18 cellular contexts compared by ENCODE assay signal in genomic region chr6:68038815-68039408, GRCh38.
A peak's percentile ranks its signal among the peaks of the same experiment; 100 is the strongest.
DNase-seq lines count a peak whose midpoint lies in the region; ATAC-seq, FAIRE-seq and TF ChIP-seq lines count a peak whose summit lies in the region.
"Had no signal": no experiment of that assay in that cellular context is flagged by ENCODE, and none has a peak within 500 bp of the region (broad histone marks: within the 10 kb centered on the region; RNA-seq: fewer than 3 reads in every experiment).

No MANE protein-coding gene starts in this region.

- H3K9ac ChIP-seq in H9 (ENCODE audit: extremely low read depth, insufficient read length, low read length) (peak overlapping the region; percentile 51), GM12878 (ENCODE audit: control insufficient read depth, insufficient read depth, low read length) (no peak overlapping the region), iPS-18a (ENCODE audit: low read length) (peak overlapping the region; percentile 84), mesenchymal stem cell (ENCODE audit: low read length) (no peak overlapping the region)

- TF ChIP-seq POLR2A in GM12878 (IDR thresholded peaks at IDR 0.05; ENCODE audit: low read depth, low read length): no peak
- no peak for TF ChIP-seq POLR2A in spleen (IDR thresholded peaks at IDR 0.05)

- H3K27ac Mint-ChIP-seq in H9: peak overlapping the region; percentile 91 to 100 (median 99)
- no peak overlapping the region for H3K27ac Mint-ChIP-seq in stimulated activated effector memory CD8-positive, alpha-beta T cell treated with anti-CD3 and anti-CD28 coated beads, Interleukin-12 subunit alpha, Interleukin-12 subunit beta, amount 100 ng/mL, for 72 hours
- H3K27ac Mint-ChIP-seq: CD14-positive monocyte had no signal

- H4K91ac ChIP-seq in H9 (ENCODE audit: insufficient read length, low read depth, low read length): peak overlapping the region; percentile 51
- no peak overlapping the region for H4K91ac ChIP-seq in mesenchymal stem cell (ENCODE audit: low read length)

- peaks cover 12 to 34% (median 16%) of the 10 kb centered on the region in 3 experiments for H3K36me3 Mint-ChIP-seq in H9 (ENCODE audit: insufficient read depth in 1 of 3, low read depth in 3 of 3)
- H3K36me3 Mint-ChIP-seq in stimulated activated effector memory CD8-positive, alpha-beta T cell treated with anti-CD3 and anti-CD28 coated beads, Interleukin-12 subunit alpha, Interleukin-12 subunit beta, amount 100 ng/mL, for 72 hours: no peaks in the 10 kb centered on the region
- H3K36me3 Mint-ChIP-seq: CD14-positive monocyte had no signal

- no peaks in the 10 kb centered on the region for H3K23me2 ChIP-seq in H9 (ENCODE audit: insufficient read length, low read depth, low read length, poor library complexity, severe bottlenecking)

- SMC1A ChIA-PET in GM12878 (lab: Charles Lee; ENCODE audit: uncharacterized antibody, unreplicated experiment): interaction anchor here (1.0 kb wide), 1 partner anchor 50 kb away, joined by 3 read pairs; no protein-coding TSS in a partner anchor

- H3K4me3 Mint-ChIP-seq in H9: peak overlapping the region; percentile 37 to 65
- H3K4me3 Mint-ChIP-seq in stimulated activated effector memory CD8-positive, alpha-beta T cell treated with anti-CD3 and anti-CD28 coated beads, Interleukin-12 subunit alpha, Interleukin-12 subunit beta, amount 100 ng/mL, for 72 hours: no peak overlapping the region
- H3K4me3 Mint-ChIP-seq: CD14-positive monocyte had no signal

- no peak overlapping the region for H3T11ph ChIP-seq in H9 (ENCODE audit: low read length)

- peaks cover 44 to 55% of the 10 kb centered on the region in 2 experiments for H3K4me1 Mint-ChIP-seq in H9
- no peaks in the 10 kb centered on the region for H3K4me1 Mint-ChIP-seq in stimulated activated effector memory CD8-positive, alpha-beta T cell treated with anti-CD3 and anti-CD28 coated beads, Interleukin-12 subunit alpha, Interleukin-12 subunit beta, amount 100 ng/mL, for 72 hours
- H3K4me1 Mint-ChIP-seq: CD14-positive monocyte had no signal

- FAIRE-seq in GM12878 (lab: Jason Lieb, UNC): no peak
- FAIRE-seq: GM12891, GM19239, H54 had no signal

- H2BK120ac ChIP-seq in H9 (ENCODE audit: low read depth, low read length, poor library complexity, severe bottlenecking): no peak overlapping the region
- H2BK120ac ChIP-seq in mesenchymal stem cell (ENCODE audit: low read depth, low read length): no peak overlapping the region

- no peak for TF ChIP-seq RAD21 in GM12878 (IDR thresholded peaks at IDR 0.05; ENCODE audit: insufficient read depth, low read depth, low read length)

- H4K5ac ChIP-seq in H9 (ENCODE audit: insufficient read length, low read depth, low read length): no peak overlapping the region

- no peak overlapping the region for H2BK12ac ChIP-seq in H9 (ENCODE audit: insufficient read length, low read depth, low read length)
- H2BK12ac ChIP-seq in mesenchymal stem cell (ENCODE audit: low read length in 2 of 2): no peak overlapping the region

- H3K9me3 ChIP-seq in H9 (ENCODE audit: control insufficient read depth, low read depth, low read length) (no peaks in the 10 kb centered on the region), GM12878 (replicated peaks; ENCODE audit: control insufficient read depth, insufficient read depth, low read length) (no peaks in the 10 kb centered on the region; the same call in 2 of the 3 replicates), iPS-18a (ENCODE audit: control insufficient read depth, low read depth, low read length) (peaks cover 12% of the 10 kb centered on the region), mesenchymal stem cell (ENCODE audit: control insufficient read depth, low read length) (peaks cover 3% of the 10 kb centered on the region), spleen (peaks cover 0 to 11% (median 2%) of the 10 kb centered on the region in 8 donors)
- H3K9me3 ChIP-seq: Caco-2 had no signal

- no peak overlapping the region for H2BK15ac ChIP-seq in H9 (ENCODE audit: low read depth, low read length)
- no peak overlapping the region for H2BK15ac ChIP-seq in mesenchymal stem cell (ENCODE audit: low read depth, poor library complexity, severe bottlenecking)

- DNase-seq in H9 (peak; percentile 70), GM12878 (ENCODE audit: low read depth, low spot score) (no peak), mesenchymal stem cell (no peak), NCI-H510A treated with DMSO at 0.1 percent for 48 hours (lab: John Stamatoyannopoulos, UW) (no peak), spleen (no peak)
- no peak for DNase-seq in stimulated activated effector memory CD8-positive, alpha-beta T cell treated with anti-CD3 and anti-CD28 coated beads, Interleukin-12 subunit alpha, Interleukin-12 subunit beta, amount 100 ng/mL, for 72 hours (ENCODE audit: low spot score in 2 of 2)
- DNase-seq: Caco-2, KBM-7, NCI-H1092 treated with DMSO at 0.1 percent for 48 hours, NCI-H1694, NCI-H82, SIG-M5 had no signal

- CTCF ChIA-PET in GM12878 (lab: Yijun Ruan, JAX): no interaction called here

- no peak overlapping the region for H2BK20ac ChIP-seq in H9 (ENCODE audit: low read depth, low read length, poor library complexity, severe bottlenecking)

- in situ Hi-C loops in GM12878 (cut with MboI): no loop called here

- H4K8ac ChIP-seq in H9 (replicated peaks; ENCODE audit: insufficient read length, low read depth, low read length) (no peak overlapping the region), mesenchymal stem cell (ENCODE audit: low read length) (no peak overlapping the region)

- RAD21 ChIA-PET in GM12878 (lab: Charles Lee; ENCODE audit: unreplicated experiment): no interaction called here

- H3K4ac ChIP-seq in H9 (ENCODE audit: low read depth, low read length): no peak overlapping the region
- H3K4ac ChIP-seq in mesenchymal stem cell (ENCODE audit: low read depth in 1 of 2, low read length in 2 of 2): no peak overlapping the region

- H3K4me1 ChIP-seq in H9 (ENCODE audit: insufficient read depth, low read length) (peaks cover 18% of the 10 kb centered on the region; the same call in 1 of the 2 replicates), GM12878 (ENCODE audit: control insufficient read depth, insufficient read depth, low read length) (no peaks in the 10 kb centered on the region), iPS-18a (ENCODE audit: control insufficient read depth, low read depth, low read length) (peaks cover 46% of the 10 kb centered on the region), mesenchymal stem cell (ENCODE audit: control insufficient read depth, insufficient read depth, low read depth, low read length) (no peaks in the 10 kb centered on the region), spleen (no peaks in the 10 kb centered on the region)
- H3K4me1 ChIP-seq: Caco-2 had no signal

- no peak for TF ChIP-seq CTCF in H9 (conservative IDR thresholded peaks at IDR 0.05)
- no peak for TF ChIP-seq CTCF in GM12878 (IDR thresholded peaks at IDR 0.05 in 2 of 3, conservative IDR thresholded peaks at IDR 0.05 in 1 of 3; ENCODE audit: control insufficient read depth in 2 of 3, extremely low read depth in 1 of 3, insufficient read depth in 1 of 3, low read depth in 3 of 3, low read length in 3 of 3)
- TF ChIP-seq CTCF in spleen (IDR thresholded peaks at IDR 0.05 in 8 of 11, conservative IDR thresholded peaks at IDR 0.05 in 3 of 11): no peak

- peak overlapping the region; percentile 56 for H3K4me2 ChIP-seq in H9 (ENCODE audit: insufficient read depth, insufficient read length, low read length)
- no peak overlapping the region for H3K4me2 ChIP-seq in GM12878 (ENCODE audit: control insufficient read depth, insufficient read depth)
- no peak overlapping the region for H3K4me2 ChIP-seq in mesenchymal stem cell (ENCODE audit: low read length, poor library complexity, severe bottlenecking)

- H2AK5ac ChIP-seq in H9 (ENCODE audit: insufficient read length, low read length): no peak overlapping the region
- no peak overlapping the region for H2AK5ac ChIP-seq in mesenchymal stem cell (ENCODE audit: low read length, severe bottlenecking)

- H2AFZ ChIP-seq in H9 (ENCODE audit: low read length) (no peak overlapping the region), GM12878 (ENCODE audit: control insufficient read depth, low read depth, low read length) (no peak overlapping the region), mesenchymal stem cell (ENCODE audit: low read depth, low read length) (no peak overlapping the region)

- H3K18ac ChIP-seq in H9 (ENCODE audit: insufficient read length, low read depth, low read length) (peak overlapping the region; percentile 67), mesenchymal stem cell (ENCODE audit: low read depth in 1 of 2, low read length in 2 of 2) (no peak overlapping the region)

- H3K4me3 ChIP-seq in GM12878: no peak overlapping the region
- H3K4me3 ChIP-seq in iPS-18a (ENCODE audit: low read length): peak overlapping the region; percentile 51
- no peak overlapping the region for H3K4me3 ChIP-seq in mesenchymal stem cell (ENCODE audit: insufficient read depth in 1 of 2, low read depth in 1 of 2, low read length in 2 of 2)
- H3K4me3 ChIP-seq in spleen: no peak overlapping the region

- intact Hi-C loops in GM12878 (cut with micrococcal nuclease; ENCODE audit: unreplicated experiment): no loop called here
- intact Hi-C loops in spleen (cut with DNase I; ENCODE audit: low total_unique reads): no loop called here

- POLR2A ChIA-PET in GM12878 (lab: Charles Lee): no interaction called here

- no peaks in the 10 kb centered on the region for H3K79me1 ChIP-seq in H9 (ENCODE audit: insufficient read depth, low read depth, low read length, poor library complexity, severe bottlenecking)
- no peaks in the 10 kb centered on the region for H3K79me1 ChIP-seq in mesenchymal stem cell (replicated peaks; ENCODE audit: low read length, poor library complexity, severe bottlenecking)

- no peaks in the 10 kb centered on the region for H3K27me3 Mint-ChIP-seq in H9 (ENCODE audit: low read depth)

- BruUV-seq in GM12878 (replicated peaks; lab: Mats Ljungman, UMichigan): no TSS peak

- H3K36me3 ChIP-seq in GM12878 (ENCODE audit: control insufficient read depth in 2 of 2, insufficient read depth in 2 of 2, low read length in 1 of 2) (no peaks in the 10 kb centered on the region), iPS-18a (ENCODE audit: control insufficient read depth, low read depth, low read length) (no peaks in the 10 kb centered on the region), mesenchymal stem cell (ENCODE audit: control insufficient read depth in 1 of 2, insufficient read depth in 2 of 2, low read depth in 1 of 2, low read length in 2 of 2) (no peaks in the 10 kb centered on the region), spleen (no peaks in the 10 kb centered on the region)

- H3K14ac ChIP-seq in H9 (ENCODE audit: insufficient read depth, low read length) (peak overlapping the region; percentile 81), mesenchymal stem cell (ENCODE audit: low read length in 2 of 2) (no peak overlapping the region)

- H3K27me3 ChIP-seq in H9 (ENCODE audit: insufficient read depth, low read length) (no peaks in the 10 kb centered on the region), GM12878 (replicated peaks in 1 of 2; ENCODE audit: control insufficient read depth in 2 of 2, insufficient read depth in 2 of 2, low read length in 1 of 2) (no peaks in the 10 kb centered on the region), iPS-18a (ENCODE audit: control insufficient read depth, insufficient read depth, low read length) (no peaks in the 10 kb centered on the region), mesenchymal stem cell (ENCODE audit: control insufficient read depth in 1 of 2, insufficient read depth in 1 of 2, low read length in 2 of 2) (no peaks in the 10 kb centered on the region), spleen (replicated peaks in 1 of 7) (no peaks in the 10 kb centered on the region)

- ATAC-seq in GM12878 (peak; percentile 30), HG02642 (IDR thresholded peaks at IDR 0.05; ENCODE audit: poor library complexity, unreplicated experiment) (no peak)
- peak; percentile 16 for ATAC-seq in stimulated activated effector memory CD8-positive, alpha-beta T cell treated with anti-CD3 and anti-CD28 coated beads, Interleukin-12 subunit alpha, Interleukin-12 subunit beta, amount 100 ng/mL, for 72 hours

- H3K79me2 ChIP-seq in H9 (ENCODE audit: insufficient read depth, low read length) (no peaks in the 10 kb centered on the region), GM12878 (ENCODE audit: control insufficient read depth, insufficient read depth, low read length) (no peaks in the 10 kb centered on the region)

- H3K23ac ChIP-seq in H9 (ENCODE audit: insufficient read length, low read depth, low read length) (no peak overlapping the region), mesenchymal stem cell (ENCODE audit: low read length in 2 of 2) (no peak overlapping the region)

- H3K9me3 Mint-ChIP-seq in H9: peaks cover 18 to 27% of the 10 kb centered on the region in 2 experiments
- H3K9me3 Mint-ChIP-seq in stimulated activated effector memory CD8-positive, alpha-beta T cell treated with anti-CD3 and anti-CD28 coated beads, Interleukin-12 subunit alpha, Interleukin-12 subunit beta, amount 100 ng/mL, for 72 hours: peaks cover 14% of the 10 kb centered on the region

- no peak overlapping the region for H3K56ac ChIP-seq in H9 (ENCODE audit: insufficient read length, low read depth, low read length)

- WGBS in H9 (ENCODE audit: extremely low coverage, insufficient read length, low lambda C conversion rate): no CpG with 5 or more reads among the region's 4 CpGs
- WGBS in GM12878 (ENCODE audit: insufficient coverage, insufficient replicate concordance, low lambda C conversion rate, missing lambda C conversion rate): 47% methylated on average over 4 of the region's 4 CpGs
- 69% methylated on average over 4 of the region's 4 CpGs for WGBS in mesenchymal stem cell
- 50 to 79% (median 68%) methylated on average over 4 of the region's 4 CpGs for WGBS in spleen, 5 donors

- peak overlapping the region; percentile 99 for H3K27ac ChIP-seq in H9 (ENCODE audit: insufficient read length, low read depth, low read length)
- no peak overlapping the region for H3K27ac ChIP-seq in GM12878 (ENCODE audit: control insufficient read depth, insufficient read depth)
- H3K27ac ChIP-seq in iPS-18a (ENCODE audit: low read length): peak overlapping the region; percentile 97
- H3K27ac ChIP-seq in mesenchymal stem cell (ENCODE audit: low read length, poor library complexity, severe bottlenecking): no peak overlapping the region
- no peak overlapping the region for H3K27ac ChIP-seq in spleen

- no peak overlapping the region for H2BK5ac ChIP-seq in H9 (ENCODE audit: insufficient read length, low read length)
- H2BK5ac ChIP-seq in mesenchymal stem cell (ENCODE audit: low read depth, low read length, poor library complexity, severe bottlenecking): no peak overlapping the region

- H4K20me1 ChIP-seq in H9 (ENCODE audit: control insufficient read depth, insufficient read depth, insufficient read length): no peaks in the 10 kb centered on the region
- no peaks in the 10 kb centered on the region for H4K20me1 ChIP-seq in GM12878 (ENCODE audit: control insufficient read depth, insufficient read depth)

- TF ChIP-seq EP300 in GM12878 (IDR thresholded peaks at IDR 0.05; ENCODE audit: borderline replicate concordance in 1 of 2, control insufficient read depth in 1 of 2, low read depth in 2 of 2, low read length in 2 of 2): no peak

Comparison
In these comparisons a context has a peak if more than half of its experiments do, and no peak if none do; other contexts are left out.
1. H3K27ac ChIP-seq: peak in H9 (single experiment) and iPS-18a (single experiment); none in GM12878 (single experiment), mesenchymal stem cell (single experiment) and spleen (0 of 8).
2. H3K9ac ChIP-seq: peak in H9 (single experiment) and iPS-18a (single experiment); none in GM12878 (single experiment) and mesenchymal stem cell (single experiment).